In genomic region chr4:169103966-169104412, GRCh38 we compare ENCODE assay signal across 14 cellular contexts.
DNase-seq lines count a peak whose midpoint lies in the region; ATAC-seq and TF ChIP-seq lines count a peak whose summit lies in the region.
"Had no signal": no experiment of that assay in that cellular context is flagged by ENCODE, and none has a peak within 500 bp of the region (broad histone marks: within the 10 kb centered on the region; RNA-seq: fewer than 3 reads in every experiment).

No MANE protein-coding gene starts in this region.

- DNase-seq in Caco-2 (no peak), NCI-H1092 (lab: John Stamatoyannopoulos, UW) (peak; percentile 60), WTC11 (ENCODE audit: low spot score) (peak; percentile 44), NOMO-1 treated with DMSO at 0.1 percent for 48 hours (lab: John Stamatoyannopoulos, UW; ENCODE audit: unreplicated experiment) (no peak), NCI-H128 (lab: John Stamatoyannopoulos, UW; ENCODE audit: unreplicated experiment) (no peak), activated T-cell treated with anti-CD3 and anti-CD28 coated beads for 4 hours (no peak)
- DNase-seq: activated CD4-positive, alpha-beta T cell treated with anti-CD3 and anti-CD28 coated beads for 4 hours; CD4-positive, alpha-beta memory T cell; right cardiac atrium; Right ventricle myocardium superior; stimulated activated CD8-positive, alpha-beta memory T cell treated with anti-CD3 and anti-CD28 coated beads, Interleukin-4, amount 100 ng/mL, for 48 hours had no signal

- no peak overlapping the region for H3K9ac ChIP-seq in liver (ENCODE audit: low read depth in 1 of 2, low read length in 2 of 2)

- H3K27me3 ChIP-seq in Caco-2 (replicated peaks; ENCODE audit: control insufficient read depth, insufficient read depth, low read length) (no peaks in the 10 kb centered on the region), liver (ENCODE audit: control insufficient read depth in 4 of 4, insufficient read depth in 4 of 4, low read length in 3 of 4) (no peaks in the 10 kb centered on the region)

- H3K4me3 ChIP-seq in Caco-2 (ENCODE audit: low read depth, low read length) = no peak overlapping the region
- no peak overlapping the region for H3K4me3 ChIP-seq in liver (ENCODE audit: low read depth in 1 of 3, low read length in 3 of 3)

- WGBS in liver = 72% methylated on average over 3 of the region's 3 CpGs

- intact Hi-C loops in Caco-2 (cut with micrococcal nuclease; ENCODE audit: unreplicated experiment) = no loop called here

- peak; percentile 97 for ATAC-seq in WTC11
- no peak for ATAC-seq in GM19324 (IDR thresholded peaks at IDR 0.05; ENCODE audit: low FRiP score, unreplicated experiment)
- ATAC-seq: activated naive CD4-positive, alpha-beta T cell treated with anti-CD3 and anti-CD28 coated beads, Interleukin-2, amount 50 U/mL, for 72 hours had no signal

- no TSS peak for BruUV-seq in Caco-2 (replicated peaks; lab: Mats Ljungman, UMichigan)

- H3K27ac Mint-ChIP-seq in Caco-2 (ENCODE audit: unreplicated experiment) (peak overlapping the region; percentile 59), WTC11 (peak overlapping the region; percentile 88)

- H3K4me1 ChIP-seq in Caco-2 (no peaks in the 10 kb centered on the region), liver (ENCODE audit: control insufficient read depth in 4 of 4, insufficient read depth in 4 of 4, low read length in 3 of 4) (peaks cover 6 to 27% (median 21%) of the 10 kb centered on the region in 4 donors)

- TF ChIP-seq RAD21 in liver (IDR thresholded peaks at IDR 0.05) = peak; percentile 44 to 70

- H3K4me1 Mint-ChIP-seq in Caco-2 (ENCODE audit: low read depth, unreplicated experiment) (peaks cover 22% of the 10 kb centered on the region), WTC11 (peaks cover 26% of the 10 kb centered on the region)
- H3K4me1 Mint-ChIP-seq: CD4-positive, alpha-beta memory T cell had no signal

- H3K4me3 Mint-ChIP-seq in Caco-2 (ENCODE audit: unreplicated experiment) = no peak overlapping the region
- H3K4me3 Mint-ChIP-seq in WTC11 = no peak overlapping the region
- H3K4me3 Mint-ChIP-seq: CD4-positive, alpha-beta memory T cell had no signal

- POLR2A ChIA-PET in Caco-2 (lab: Charles Lee) = no interaction called here
- POLR2A ChIA-PET in WTC11 (lab: Charles Lee) = no interaction called here

- H3K9me3 Mint-ChIP-seq in Caco-2 (ENCODE audit: unreplicated experiment) (no peaks in the 10 kb centered on the region), WTC11 (no peaks in the 10 kb centered on the region)
- H3K9me3 Mint-ChIP-seq: activated naive CD4-positive, alpha-beta T cell treated with anti-CD3 and anti-CD28 coated beads, Interleukin-2, amount 50 U/mL, for 72 hours; CD4-positive, alpha-beta memory T cell had no signal

- no peaks in the 10 kb centered on the region for H3K27me3 Mint-ChIP-seq in Caco-2 (ENCODE audit: insufficient read depth, unreplicated experiment)
- no peaks in the 10 kb centered on the region for H3K27me3 Mint-ChIP-seq in WTC11 (ENCODE audit: low read depth)

- H3K36me3 ChIP-seq in Caco-2 (ENCODE audit: control insufficient read depth, insufficient read depth, low read length) (no peaks in the 10 kb centered on the region), liver (ENCODE audit: control insufficient read depth in 4 of 4, insufficient read depth in 3 of 4, low read depth in 1 of 4, low read length in 3 of 4) (peaks cover 5 to 12% (median 8%) of the 10 kb centered on the region in 4 donors)

- H3K9me3 ChIP-seq in Caco-2 (no peaks in the 10 kb centered on the region), liver (ENCODE audit: control insufficient read depth in 4 of 4, low read length in 3 of 4) (no peaks in the 10 kb centered on the region)

- CTCF ChIA-PET in Caco-2 (lab: Charles Lee) (no interaction called here), WTC11 (lab: Charles Lee) (no interaction called here)

- no peak for TF ChIP-seq CTCF in Caco-2 (IDR thresholded peaks at IDR 0.05; ENCODE audit: insufficient read depth in 1 of 2, low read depth in 1 of 2, low read length in 1 of 2, severe bottlenecking in 1 of 2, unreplicated experiment in 1 of 2)
- no peak for TF ChIP-seq CTCF in WTC11 (IDR thresholded peaks at IDR 0.05)
- no peak for TF ChIP-seq CTCF in liver (IDR thresholded peaks at IDR 0.05; ENCODE audit: low read depth, low read length, missing input control)

- H3K27ac ChIP-seq in liver (ENCODE audit: low read depth in 1 of 2, low read length in 2 of 2) = no peak overlapping the region

- H3K36me3 Mint-ChIP-seq in Caco-2 (ENCODE audit: insufficient read depth, unreplicated experiment) (peaks cover 77% of the 10 kb centered on the region), WTC11 (peaks cover 4% of the 10 kb centered on the region)
- H3K36me3 Mint-ChIP-seq: activated naive CD4-positive, alpha-beta T cell treated with anti-CD3 and anti-CD28 coated beads, Interleukin-2, amount 50 U/mL, for 72 hours; CD4-positive, alpha-beta memory T cell had no signal

TF ChIP-seq in WTC11, 78 proteins besides CTCF, POLR2A, EP300 and RAD21 (continues in another document):
- TF ChIP-seq, protein P1, sequence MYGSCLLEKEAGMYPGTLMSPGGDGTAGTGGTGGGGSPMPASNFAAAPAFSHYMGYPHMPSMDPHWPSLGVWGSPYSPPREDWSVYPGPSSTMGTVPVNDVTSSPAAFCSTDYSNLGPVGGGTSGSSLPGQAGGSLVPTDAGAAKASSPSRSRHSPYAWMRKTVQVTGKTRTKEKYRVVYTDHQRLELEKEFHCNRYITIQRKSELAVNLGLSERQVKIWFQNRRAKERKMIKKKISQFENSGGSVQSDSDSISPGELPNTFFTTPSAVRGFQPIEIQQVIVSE (CRISPR knock-in tag; IDR thresholded peaks at IDR 0.05; ENCODE audit: borderline replicate concordance) = no peak
- TF ChIP-seq ZBTB43 (CRISPR knock-in tag; IDR thresholded peaks at IDR 0.05) = no peak
- peak; percentile 17; the same call in 1 of the 2 replicates for TF ChIP-seq ZNF423 (CRISPR knock-in tag; IDR thresholded peaks at IDR 0.05)
- TF ChIP-seq TEAD1 (CRISPR knock-in tag; IDR thresholded peaks at IDR 0.05) = peak; percentile 52; the same call in 1 of the 2 replicates
- peak; percentile 60; the same call in 1 of the 2 replicates for TF ChIP-seq ZNF317 (CRISPR knock-in tag; IDR thresholded peaks at IDR 0.05; ENCODE audit: borderline replicate concordance, low read depth)
- TF ChIP-seq, protein P2, sequence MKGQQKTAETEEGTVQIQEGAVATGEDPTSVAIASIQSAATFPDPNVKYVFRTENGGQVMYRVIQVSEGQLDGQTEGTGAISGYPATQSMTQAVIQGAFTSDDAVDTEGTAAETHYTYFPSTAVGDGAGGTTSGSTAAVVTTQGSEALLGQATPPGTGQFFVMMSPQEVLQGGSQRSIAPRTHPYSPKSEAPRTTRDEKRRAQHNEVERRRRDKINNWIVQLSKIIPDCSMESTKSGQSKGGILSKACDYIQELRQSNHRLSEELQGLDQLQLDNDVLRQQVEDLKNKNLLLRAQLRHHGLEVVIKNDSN (CRISPR knock-in tag; IDR thresholded peaks at IDR 0.05) = no peak

TF ChIP-seq in liver, 16 proteins besides CTCF, POLR2A, EP300 and RAD21 (continues in another document):
- TF ChIP-seq SP1 (IDR thresholded peaks at IDR 0.05) (peak; percentile 45), NR2F2 (IDR thresholded peaks at IDR 0.05) (no peak), HNF4A (conservative IDR thresholded peaks at IDR 0.05) (peak; percentile 44 to 50), FOXA1 (IDR thresholded peaks at IDR 0.05) (peak; percentile 49), MAX (IDR thresholded peaks at IDR 0.05) (no peak), YY1 (IDR thresholded peaks at IDR 0.05) (no peak), TAF1 (conservative IDR thresholded peaks at IDR 0.05) (no peak), FOXA2 (IDR thresholded peaks at IDR 0.05) (peak; percentile 71), GABPA (IDR thresholded peaks at IDR 0.05 in 1 of 2, conservative IDR thresholded peaks at IDR 0.05 in 1 of 2) (no peak), EGR1 (IDR thresholded peaks at IDR 0.05; ENCODE audit: low read depth in 2 of 2) (no peak)
- TF ChIP-seq, protein P3, sequence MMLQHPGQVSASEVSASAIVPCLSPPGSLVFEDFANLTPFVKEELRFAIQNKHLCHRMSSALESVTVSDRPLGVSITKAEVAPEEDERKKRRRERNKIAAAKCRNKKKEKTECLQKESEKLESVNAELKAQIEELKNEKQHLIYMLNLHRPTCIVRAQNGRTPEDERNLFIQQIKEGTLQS (IDR thresholded peaks at IDR 0.05) = no peak
- TF ChIP-seq, protein P4, sequence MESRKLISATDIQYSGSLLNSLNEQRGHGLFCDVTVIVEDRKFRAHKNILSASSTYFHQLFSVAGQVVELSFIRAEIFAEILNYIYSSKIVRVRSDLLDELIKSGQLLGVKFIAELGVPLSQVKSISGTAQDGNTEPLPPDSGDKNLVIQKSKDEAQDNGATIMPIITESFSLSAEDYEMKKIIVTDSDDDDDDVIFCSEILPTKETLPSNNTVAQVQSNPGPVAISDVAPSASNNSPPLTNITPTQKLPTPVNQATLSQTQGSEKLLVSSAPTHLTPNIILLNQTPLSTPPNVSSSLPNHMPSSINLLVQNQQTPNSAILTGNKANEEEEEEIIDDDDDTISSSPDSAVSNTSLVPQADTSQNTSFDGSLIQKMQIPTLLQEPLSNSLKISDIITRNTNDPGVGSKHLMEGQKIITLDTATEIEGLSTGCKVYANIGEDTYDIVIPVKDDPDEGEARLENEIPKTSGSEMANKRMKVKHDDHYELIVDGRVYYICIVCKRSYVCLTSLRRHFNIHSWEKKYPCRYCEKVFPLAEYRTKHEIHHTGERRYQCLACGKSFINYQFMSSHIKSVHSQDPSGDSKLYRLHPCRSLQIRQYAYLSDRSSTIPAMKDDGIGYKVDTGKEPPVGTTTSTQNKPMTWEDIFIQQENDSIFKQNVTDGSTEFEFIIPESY (IDR thresholded peaks at IDR 0.05) = no peak

Comparison
In these comparisons a context has a peak if more than half of its experiments do, and no peak if none do; other contexts are left out.
1. DNase-seq: peak in NCI-H1092 (single experiment) and WTC11 (single experiment); none in Caco-2 (0 of 2), NOMO-1 treated with DMSO at 0.1 percent for 48 hours (single experiment), NCI-H128 (single experiment) and activated T-cell treated with anti-CD3 and anti-CD28 coated beads for 4 hours (single experiment).